19 cellular contexts compared by ENCODE assay signal in genomic region chr11:85843929-85844328, GRCh38. TPM values are rescaled to one million over a fixed set of nuclear protein-coding genes. Genes with fewer than 3 reads are reported as not detected.
"Had no signal": no experiment of that assay in that cellular context is flagged by ENCODE, and none has a peak within 500 bp of the region (broad histone marks: within the 10 kb centered on the region; RNA-seq: fewer than 3 reads in every experiment).

No MANE protein-coding gene starts in this region.

- FAIRE-seq: endothelial cell of umbilical vein, small intestine, urothelium cell line had no signal

- DNase-seq: activated CD4-positive, alpha-beta T cell treated with anti-CD3 and anti-CD28 coated beads, Interleukin-2, amount 50 U/mL, for 4 hours; activated CD4-positive, CD25-positive, alpha-beta regulatory T cell treated with anti-CD3 and anti-CD28 coated beads, Interleukin-2, amount 50 U/mL, for 72 hours; activated naive CD4-positive, alpha-beta T cell treated with anti-CD3 and anti-CD28 coated beads for 36 hours; caudate nucleus; colonic mucosa; glutamatergic neuron; right cardiac atrium; stomach; T-helper 9 cell; testis had no signal

- H3K27ac ChIP-seq: ascending aorta, colonic mucosa, prostate gland, testis had no signal

- H3K9me3 ChIP-seq: colonic mucosa, prostate gland, testis had no signal

- H3K27me3 ChIP-seq: ascending aorta, colonic mucosa, foreskin keratinocyte, stomach, testis had no signal

- H3K4me1 ChIP-seq: ascending aorta, colonic mucosa, prostate gland, testis had no signal

- ATAC-seq: right cardiac atrium had no signal

- H3K4me3 ChIP-seq: ascending aorta, colonic mucosa, prostate gland, stomach, testis had no signal

- H3K36me3 ChIP-seq: ascending aorta, colonic mucosa, prostate gland, stomach had no signal

- H3K4me3 Mint-ChIP-seq: activated naive CD4-positive, alpha-beta T cell treated with anti-CD3 and anti-CD28 coated beads for 36 hours had no signal

- H3K27ac Mint-ChIP-seq: activated naive CD4-positive, alpha-beta T cell treated with anti-CD3 and anti-CD28 coated beads for 36 hours; activated T-helper 2 cell treated with anti-CD3 and anti-CD28 coated beads, Interferon-gamma antibody, Interleukin-2, Interleukin-4, amounts not matched to agents 10 μg/mL and 5 μg/mL and 100 μg/mL, durations not matched to agents 14 hours and 24 hours and 36 hours had no signal

RNA-seq across cellular contexts. Expression of gene CCDC83, which starts 11.3 kb away (rescaled TPM):
- total RNA-seq: activated naive CD4-positive, alpha-beta T cell treated with anti-CD3 and anti-CD28 coated beads for 36 hours; activated T-helper 2 cell treated with anti-CD3 and anti-CD28 coated beads, Interferon-gamma antibody, Interleukin-2, Interleukin-4, amounts not matched to agents 10 μg/mL and 5 μg/mL and 100 μg/mL, durations not matched to agents 14 hours and 24 hours and 36 hours; ascending aorta; colonic mucosa; endothelial cell of umbilical vein; foreskin keratinocyte; lower leg skin; right cardiac atrium had no signal
- polyA plus RNA-seq: endothelial cell of umbilical vein, foreskin keratinocyte, neural cell, right cardiac atrium, small intestine, stomach had no signal
